In the genomic region with DNA sequence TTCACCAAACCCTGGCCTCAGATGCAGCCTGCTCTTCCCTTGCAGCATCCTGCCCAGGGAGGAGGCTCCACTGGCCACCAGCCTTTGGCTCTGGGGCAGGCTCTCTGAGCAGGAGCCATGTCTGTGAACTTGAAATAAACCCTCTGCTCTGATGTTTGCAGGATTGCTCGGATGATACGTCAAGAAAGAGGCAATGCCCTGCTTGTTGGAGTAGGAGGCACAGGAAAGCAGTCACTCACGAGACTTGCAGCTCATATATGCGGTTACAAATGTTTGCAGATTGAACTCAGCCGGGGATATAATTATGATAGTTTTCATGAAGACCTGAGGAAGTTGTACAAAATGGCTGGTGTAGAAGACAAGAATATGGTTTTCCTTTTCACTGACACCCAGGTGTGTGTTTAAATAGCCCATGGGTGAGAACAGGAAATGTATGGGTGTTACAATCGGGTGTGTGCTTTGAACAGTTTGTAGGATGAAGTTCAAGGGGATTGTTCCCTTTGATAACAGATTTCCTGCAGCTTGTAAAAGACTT, we compare ENCODE assay signal across 10 cellular contexts.
A peak's percentile ranks its signal among the peaks of the same experiment; 100 is the strongest.
DNase-seq lines count a peak whose midpoint lies in the region; ATAC-seq and TF ChIP-seq lines count a peak whose summit lies in the region.
"Had no signal": no experiment of that assay in that cellular context is flagged by ENCODE, and none has a peak within 500 bp of the region (broad histone marks: within the 10 kb centered on the region; RNA-seq: fewer than 3 reads in every experiment).

No MANE protein-coding gene starts in this region.

- 70 to 85% methylated on average over 6 of the region's 6 CpGs for WGBS in body of pancreas, 2 donors

- H3K27ac ChIP-seq in KOPT-K1 (ENCODE audit: low read depth, low read length, poor library complexity, severe bottlenecking): peak overlapping the region; percentile 69
- no peak overlapping the region for H3K27ac ChIP-seq in body of pancreas
- H3K27ac ChIP-seq: C4-2B had no signal

- intact Hi-C loops in body of pancreas (cut with DNase I): no loop called here

- TF ChIP-seq POLR2A in body of pancreas (IDR thresholded peaks at IDR 0.05): no peak

- H3K27ac Mint-ChIP-seq in activated CD8-positive, alpha-beta T cell treated with anti-CD3 and anti-CD28 coated beads, Interleukin-2, amount 10 ng/mL, durations not matched to agents 7 days and 5 days: peak overlapping the region; percentile 73

- H3K36me3 Mint-ChIP-seq in activated CD8-positive, alpha-beta T cell treated with anti-CD3 and anti-CD28 coated beads, Interleukin-2, amount 10 ng/mL, durations not matched to agents 7 days and 5 days (ENCODE audit: low read depth): peaks cover 7% of the 10 kb centered on the region

- ATAC-seq in activated CD8-positive, alpha-beta T cell treated with anti-CD3 and anti-CD28 coated beads, Interleukin-2, amount 10 ng/mL, durations not matched to agents 7 days and 5 days: peak; percentile 70
- no peak for ATAC-seq in body of pancreas
- ATAC-seq in GM21529 (IDR thresholded peaks at IDR 0.05; ENCODE audit: unreplicated experiment): no peak

- peak overlapping the region; percentile 14 for H3K4me3 Mint-ChIP-seq in activated CD8-positive, alpha-beta T cell treated with anti-CD3 and anti-CD28 coated beads, Interleukin-2, amount 10 ng/mL, durations not matched to agents 7 days and 5 days

- peak; percentile 40 for DNase-seq in activated CD8-positive, alpha-beta T cell treated with anti-CD3 and anti-CD28 coated beads, Interleukin-2, amount 10 ng/mL, durations not matched to agents 7 days and 5 days
- peak; percentile 71 for DNase-seq in central memory CD4-positive, alpha-beta T cell
- DNase-seq in stimulated activated CD4-positive, alpha-beta T cell treated with anti-CD3 and anti-CD28 coated beads, Interleukin-1b, Interleukin-23, amount 100 ng/mL, for 48 hours: peak; percentile 3
- DNase-seq in HEK293T (ENCODE audit: extremely low spot score): no peak
- no peak for DNase-seq in NCI-H1417 treated with DMSO at 0.1 percent for 48 hours (lab: John Stamatoyannopoulos, UW)
- DNase-seq in body of pancreas: no peak
- DNase-seq: islet precursor cell had no signal

- H3K9me3 ChIP-seq in KOPT-K1 (ENCODE audit: insufficient read depth, low read length, poor library complexity, severe bottlenecking) (no peaks in the 10 kb centered on the region), body of pancreas (no peaks in the 10 kb centered on the region)

- no peak overlapping the region for H3K4me3 ChIP-seq in body of pancreas

- H3K27me3 Mint-ChIP-seq in activated CD8-positive, alpha-beta T cell treated with anti-CD3 and anti-CD28 coated beads, Interleukin-2, amount 10 ng/mL, durations not matched to agents 7 days and 5 days (ENCODE audit: low read depth): no peaks in the 10 kb centered on the region

- POLR2A ChIA-PET in activated CD8-positive, alpha-beta T cell treated with anti-CD3 and anti-CD28 coated beads, Interleukin-2, amount 10 ng/mL, durations not matched to agents 7 days and 5 days (lab: Charles Lee): no interaction called here
- POLR2A ChIA-PET in HEK293T (lab: Yijun Ruan, JAX): no interaction called here

- TF ChIP-seq CTCF in body of pancreas (IDR thresholded peaks at IDR 0.05): no peak

- no peaks in the 10 kb centered on the region for H3K4me1 ChIP-seq in body of pancreas

- CTCF ChIA-PET in activated CD8-positive, alpha-beta T cell treated with anti-CD3 and anti-CD28 coated beads, Interleukin-2, amount 10 ng/mL, durations not matched to agents 7 days and 5 days (lab: Charles Lee): no interaction called here
- CTCF ChIA-PET in HEK293T (lab: Yijun Ruan, JAX): no interaction called here

- H3K4me1 Mint-ChIP-seq in activated CD8-positive, alpha-beta T cell treated with anti-CD3 and anti-CD28 coated beads, Interleukin-2, amount 10 ng/mL, durations not matched to agents 7 days and 5 days (ENCODE audit: low read depth): peaks cover 17% of the 10 kb centered on the region

- H3K27me3 ChIP-seq in body of pancreas: no peaks in the 10 kb centered on the region

- no peaks in the 10 kb centered on the region for H3K36me3 ChIP-seq in KOPT-K1 (ENCODE audit: insufficient read depth, low read length)
- H3K36me3 ChIP-seq in body of pancreas (replicated peaks in 1 of 2; ENCODE audit: insufficient read depth in 1 of 2, low read depth in 2 of 2): no peaks in the 10 kb centered on the region

- no peaks in the 10 kb centered on the region for H3K9me3 Mint-ChIP-seq in activated CD8-positive, alpha-beta T cell treated with anti-CD3 and anti-CD28 coated beads, Interleukin-2, amount 10 ng/mL, durations not matched to agents 7 days and 5 days (ENCODE audit: insufficient read depth)

TF ChIP-seq in HEK293T, 16 proteins besides CTCF, POLR2A, EP300 and RAD21:
- TF ChIP-seq TARDBP (IDR thresholded peaks at IDR 0.05) (no peak), SP1 (IDR thresholded peaks at IDR 0.05) (no peak), BHLHE40 (IDR thresholded peaks at IDR 0.05; ENCODE audit: borderline replicate concordance) (no peak), ARNT (IDR thresholded peaks at IDR 0.05) (no peak), SUZ12 (IDR thresholded peaks at IDR 0.05) (no peak), L3MBTL2 (conservative IDR thresholded peaks at IDR 0.05) (no peak), FOXK2 (IDR thresholded peaks at IDR 0.05) (no peak), CTBP1 (IDR thresholded peaks at IDR 0.05; ENCODE audit: borderline replicate concordance) (no peak), FOXM1 (IDR thresholded peaks at IDR 0.05; ENCODE audit: borderline replicate concordance) (no peak), ZNF384 (IDR thresholded peaks at IDR 0.05) (no peak), NFRKB (IDR thresholded peaks at IDR 0.05) (no peak), ELF4 (IDR thresholded peaks at IDR 0.05) (no peak), FOXA1 (IDR thresholded peaks at IDR 0.05) (no peak), HDGF (IDR thresholded peaks at IDR 0.05; ENCODE audit: borderline replicate concordance) (no peak), LEF1 (IDR thresholded peaks at IDR 0.05; ENCODE audit: borderline replicate concordance) (no peak)

Comparison
In these comparisons a context has a peak if more than half of its experiments do, and no peak if none do; other contexts are left out.
1. DNase-seq: peak in activated CD8-positive, alpha-beta T cell treated with anti-CD3 and anti-CD28 coated beads, Interleukin-2, amount 10 ng/mL, durations not matched to agents 7 days and 5 days (single experiment), central memory CD4-positive, alpha-beta T cell (single experiment) and stimulated activated CD4-positive, alpha-beta T cell treated with anti-CD3 and anti-CD28 coated beads, Interleukin-1b, Interleukin-23, amount 100 ng/mL, for 48 hours (single experiment); none in HEK293T (single experiment), NCI-H1417 treated with DMSO at 0.1 percent for 48 hours (single experiment) and body of pancreas (0 of 4).